Comparison of ENCODE assay signal across 2 cellular contexts in the genomic region with DNA sequence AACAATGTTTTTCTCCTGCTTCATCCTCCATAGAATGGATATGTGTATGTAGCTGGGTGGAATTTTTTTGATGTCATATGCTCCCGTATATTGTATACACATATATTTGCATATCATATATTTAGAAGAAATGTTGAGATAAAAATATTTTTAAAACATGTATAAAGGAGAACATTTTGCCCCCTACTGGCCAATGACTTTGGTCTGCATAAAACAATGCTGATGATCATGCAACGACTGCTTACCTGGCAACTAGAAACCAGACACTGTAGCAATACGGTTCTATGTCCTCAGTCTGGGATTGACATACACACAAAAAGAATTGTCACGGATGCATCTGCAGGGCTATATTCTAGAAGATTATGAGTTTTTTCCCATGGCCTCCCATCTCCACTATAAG.
TF ChIP-seq lines count a peak whose summit lies in the region.

No MANE protein-coding gene starts in this region.

TF ChIP-seq in liver, 16 proteins besides CTCF, POLR2A, EP300 and RAD21 (continued from another document):
- TF ChIP-seq, protein P1, sequence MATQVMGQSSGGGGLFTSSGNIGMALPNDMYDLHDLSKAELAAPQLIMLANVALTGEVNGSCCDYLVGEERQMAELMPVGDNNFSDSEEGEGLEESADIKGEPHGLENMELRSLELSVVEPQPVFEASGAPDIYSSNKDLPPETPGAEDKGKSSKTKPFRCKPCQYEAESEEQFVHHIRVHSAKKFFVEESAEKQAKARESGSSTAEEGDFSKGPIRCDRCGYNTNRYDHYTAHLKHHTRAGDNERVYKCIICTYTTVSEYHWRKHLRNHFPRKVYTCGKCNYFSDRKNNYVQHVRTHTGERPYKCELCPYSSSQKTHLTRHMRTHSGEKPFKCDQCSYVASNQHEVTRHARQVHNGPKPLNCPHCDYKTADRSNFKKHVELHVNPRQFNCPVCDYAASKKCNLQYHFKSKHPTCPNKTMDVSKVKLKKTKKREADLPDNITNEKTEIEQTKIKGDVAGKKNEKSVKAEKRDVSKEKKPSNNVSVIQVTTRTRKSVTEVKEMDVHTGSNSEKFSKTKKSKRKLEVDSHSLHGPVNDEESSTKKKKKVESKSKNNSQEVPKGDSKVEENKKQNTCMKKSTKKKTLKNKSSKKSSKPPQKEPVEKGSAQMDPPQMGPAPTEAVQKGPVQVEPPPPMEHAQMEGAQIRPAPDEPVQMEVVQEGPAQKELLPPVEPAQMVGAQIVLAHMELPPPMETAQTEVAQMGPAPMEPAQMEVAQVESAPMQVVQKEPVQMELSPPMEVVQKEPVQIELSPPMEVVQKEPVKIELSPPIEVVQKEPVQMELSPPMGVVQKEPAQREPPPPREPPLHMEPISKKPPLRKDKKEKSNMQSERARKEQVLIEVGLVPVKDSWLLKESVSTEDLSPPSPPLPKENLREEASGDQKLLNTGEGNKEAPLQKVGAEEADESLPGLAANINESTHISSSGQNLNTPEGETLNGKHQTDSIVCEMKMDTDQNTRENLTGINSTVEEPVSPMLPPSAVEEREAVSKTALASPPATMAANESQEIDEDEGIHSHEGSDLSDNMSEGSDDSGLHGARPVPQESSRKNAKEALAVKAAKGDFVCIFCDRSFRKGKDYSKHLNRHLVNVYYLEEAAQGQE (IDR thresholded peaks at IDR 0.05): no peak
- TF ChIP-seq FOXA2 (IDR thresholded peaks at IDR 0.05) (no peak), NR2F2 (IDR thresholded peaks at IDR 0.05) (no peak)

TF ChIP-seq in HepG2, 621 proteins besides CTCF, POLR2A, EP300 and RAD21 (continued from another document):
- TF ChIP-seq, protein P2, sequence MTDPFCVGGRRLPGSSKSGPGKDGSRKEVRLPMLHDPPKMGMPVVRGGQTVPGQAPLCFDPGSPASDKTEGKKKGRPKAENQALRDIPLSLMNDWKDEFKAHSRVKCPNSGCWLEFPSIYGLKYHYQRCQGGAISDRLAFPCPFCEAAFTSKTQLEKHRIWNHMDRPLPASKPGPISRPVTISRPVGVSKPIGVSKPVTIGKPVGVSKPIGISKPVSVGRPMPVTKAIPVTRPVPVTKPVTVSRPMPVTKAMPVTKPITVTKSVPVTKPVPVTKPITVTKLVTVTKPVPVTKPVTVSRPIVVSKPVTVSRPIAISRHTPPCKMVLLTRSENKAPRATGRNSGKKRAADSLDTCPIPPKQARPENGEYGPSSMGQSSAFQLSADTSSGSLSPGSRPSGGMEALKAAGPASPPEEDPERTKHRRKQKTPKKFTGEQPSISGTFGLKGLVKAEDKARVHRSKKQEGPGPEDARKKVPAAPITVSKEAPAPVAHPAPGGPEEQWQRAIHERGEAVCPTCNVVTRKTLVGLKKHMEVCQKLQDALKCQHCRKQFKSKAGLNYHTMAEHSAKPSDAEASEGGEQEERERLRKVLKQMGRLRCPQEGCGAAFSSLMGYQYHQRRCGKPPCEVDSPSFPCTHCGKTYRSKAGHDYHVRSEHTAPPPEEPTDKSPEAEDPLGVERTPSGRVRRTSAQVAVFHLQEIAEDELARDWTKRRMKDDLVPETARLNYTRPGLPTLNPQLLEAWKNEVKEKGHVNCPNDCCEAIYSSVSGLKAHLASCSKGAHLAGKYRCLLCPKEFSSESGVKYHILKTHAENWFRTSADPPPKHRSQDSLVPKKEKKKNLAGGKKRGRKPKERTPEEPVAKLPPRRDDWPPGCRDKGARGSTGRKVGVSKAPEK (CRISPR knock-in tag; IDR thresholded peaks at IDR 0.05; ENCODE audit: borderline replicate concordance): no peak
- TF ChIP-seq REL (CRISPR knock-in tag; conservative IDR thresholded peaks at IDR 0.05) (no peak), SNRNP70 (IDR thresholded peaks at IDR 0.05; ENCODE audit: low read depth, low read length) (no peak)
